8 cellular contexts compared by ENCODE assay signal in the genomic region with DNA sequence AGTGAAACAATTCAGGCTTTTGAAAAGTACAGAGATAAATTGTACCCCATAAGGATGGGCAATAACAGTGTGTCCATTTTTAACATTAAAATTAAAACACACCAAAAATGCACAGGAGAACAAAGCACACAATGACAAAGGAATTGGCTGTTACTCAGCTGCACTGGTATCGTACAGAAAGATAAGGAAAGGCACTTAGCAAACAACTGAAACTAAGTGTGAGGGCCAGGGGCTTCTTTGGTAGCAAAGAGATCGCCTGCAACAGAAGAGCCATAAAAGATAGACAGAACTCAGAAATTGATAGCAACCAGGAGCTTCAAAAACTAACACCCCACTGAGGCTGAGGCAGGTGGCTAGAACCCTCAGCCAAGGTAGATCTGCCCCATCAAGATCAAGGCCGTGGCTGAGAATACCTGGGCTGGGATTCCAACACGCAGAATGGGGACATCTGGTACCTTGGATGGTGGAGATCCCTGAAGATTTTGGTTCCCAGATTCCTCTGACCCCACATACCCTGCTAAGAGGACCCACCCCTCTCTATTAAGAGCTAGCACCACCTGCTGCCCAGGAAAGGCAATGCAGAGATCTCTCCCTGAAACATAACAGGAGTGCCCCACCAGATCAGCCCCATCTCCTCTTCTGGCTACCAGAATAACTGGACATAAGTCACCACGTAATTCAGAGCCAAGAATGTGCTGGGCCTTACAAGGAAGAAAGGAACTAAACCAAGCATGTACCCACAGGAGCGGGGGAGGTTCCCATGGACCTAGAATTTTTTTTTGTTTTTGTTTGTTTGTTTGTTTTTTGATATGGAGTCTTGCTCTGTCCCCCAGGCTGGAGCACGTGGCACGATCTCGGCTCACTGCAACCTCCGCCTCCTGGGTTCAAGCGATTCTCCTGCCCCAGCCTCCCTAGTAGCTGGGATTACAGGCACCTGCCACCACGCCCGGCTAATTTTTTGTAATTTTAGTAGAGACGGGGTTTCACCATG. TPM values are rescaled to one million over a fixed set of nuclear protein-coding genes. Genes with fewer than 3 reads are reported as not detected.
DNase-seq lines count a peak whose midpoint lies in the region; ATAC-seq and TF ChIP-seq lines count a peak whose summit lies in the region.

No MANE protein-coding gene starts in this region.

- H3K9me3 Mint-ChIP-seq in activated CD4-positive, alpha-beta T cell treated with anti-CD3 and anti-CD28 coated beads, Interleukin-2, amount 10 ng/mL, durations not matched to agents 24 days and 14 days, result no peaks in the 10 kb centered on the region

- no peaks in the 10 kb centered on the region for H3K27me3 ChIP-seq in parathyroid adenoma (ENCODE audit: control insufficient read depth, insufficient read depth, low read length)

- H2AFZ ChIP-seq in parathyroid adenoma, result no peak overlapping the region

- peaks cover 4% of the 10 kb centered on the region for H3K27me3 Mint-ChIP-seq in activated CD4-positive, alpha-beta T cell treated with anti-CD3 and anti-CD28 coated beads, Interleukin-2, amount 10 ng/mL, durations not matched to agents 24 days and 14 days

- no peaks in the 10 kb centered on the region for H3K79me2 ChIP-seq in parathyroid adenoma

- H3K4me3 ChIP-seq in epithelial cell of esophagus (ENCODE audit: low read length), result no peak overlapping the region
- no peak overlapping the region for H3K4me3 ChIP-seq in parathyroid adenoma (ENCODE audit: low read depth, low read length)

- intact Hi-C loops in Right ventricle myocardium superior (cut with DNase I) (loop anchor here (5.0 kb wide), 2 partner anchors 94 to 204 kb away; no protein-coding TSS in a partner anchor), cardiac septum (cut with DNase I) (no loop called here)
- intact Hi-C loops in activated CD4-positive, alpha-beta T cell treated with anti-CD3 and anti-CD28 coated beads, Interleukin-2, amount 10 ng/mL, durations not matched to agents 24 days and 14 days (cut with micrococcal nuclease), result loop anchor here (1.0 to 10.0 kb wide), 3 partner anchors 93 to 271 kb away; a partner anchor contains a TSS

- peaks cover 26% of the 10 kb centered on the region for H3K4me1 Mint-ChIP-seq in activated CD4-positive, alpha-beta T cell treated with anti-CD3 and anti-CD28 coated beads, Interleukin-2, amount 10 ng/mL, durations not matched to agents 24 days and 14 days

- no peaks in the 10 kb centered on the region for H3K4me1 ChIP-seq in parathyroid adenoma

- DNase-seq in Right ventricle myocardium superior, result peak; percentile 69
- no peak for DNase-seq in cardiac septum (ENCODE audit: low spot score)
- peak; percentile 25 for DNase-seq in NCI-H2107 (lab: John Stamatoyannopoulos, UW)
- DNase-seq in activated CD4-positive, alpha-beta T cell treated with anti-CD3 and anti-CD28 coated beads, Interleukin-2, amount 10 ng/mL, durations not matched to agents 24 days and 14 days, result peak; percentile 85
- DNase-seq in epithelial cell of esophagus (ENCODE audit: low read depth), result peak; percentile 42

- ATAC-seq in Right ventricle myocardium superior (ENCODE audit: poor library complexity) (no peak), GM19463 (IDR thresholded peaks at IDR 0.05; ENCODE audit: unreplicated experiment) (no peak), HG02870 (IDR thresholded peaks at IDR 0.05; ENCODE audit: unreplicated experiment) (no peak)

- no peak overlapping the region for H3K27ac ChIP-seq in parathyroid adenoma

- H3K9me3 ChIP-seq in parathyroid adenoma (ENCODE audit: control insufficient read depth, low read length), result no peaks in the 10 kb centered on the region

- H3K36me3 ChIP-seq in parathyroid adenoma (ENCODE audit: control insufficient read depth, insufficient read depth, low read length), result no peaks in the 10 kb centered on the region

- peaks cover 3% of the 10 kb centered on the region for H3K36me3 Mint-ChIP-seq in activated CD4-positive, alpha-beta T cell treated with anti-CD3 and anti-CD28 coated beads, Interleukin-2, amount 10 ng/mL, durations not matched to agents 24 days and 14 days (ENCODE audit: low read depth)

- no peak overlapping the region for H3K27ac Mint-ChIP-seq in activated CD4-positive, alpha-beta T cell treated with anti-CD3 and anti-CD28 coated beads, Interleukin-2, amount 10 ng/mL, durations not matched to agents 24 days and 14 days

- peak; percentile 77 for TF ChIP-seq CTCF in epithelial cell of esophagus (IDR thresholded peaks at IDR 0.05; ENCODE audit: insufficient read depth, low read depth, low read length, missing control alignments)
- peak; percentile 20 for TF ChIP-seq CTCF in parathyroid adenoma (IDR thresholded peaks at IDR 0.05)

- no peak overlapping the region for H3K9ac ChIP-seq in parathyroid adenoma

- no peak overlapping the region for H3K4me2 ChIP-seq in parathyroid adenoma (ENCODE audit: low read length)

- H3K4me3 Mint-ChIP-seq in activated CD4-positive, alpha-beta T cell treated with anti-CD3 and anti-CD28 coated beads, Interleukin-2, amount 10 ng/mL, durations not matched to agents 24 days and 14 days, result no peak overlapping the region

RNA-seq across cellular contexts. Expression of a gene that starts 16.2 kb away (rescaled TPM):
- total RNA-seq in Right ventricle myocardium superior (45.9 TPM), cardiac septum (88.8 TPM)
- 25.2 and 26.4 TPM in 2 replicates for total RNA-seq in activated CD4-positive, alpha-beta T cell treated with anti-CD3 and anti-CD28 coated beads, Interleukin-2, amount 10 ng/mL, durations not matched to agents 24 days and 14 days
